15 cellular contexts compared by ENCODE assay signal in the genomic region with DNA sequence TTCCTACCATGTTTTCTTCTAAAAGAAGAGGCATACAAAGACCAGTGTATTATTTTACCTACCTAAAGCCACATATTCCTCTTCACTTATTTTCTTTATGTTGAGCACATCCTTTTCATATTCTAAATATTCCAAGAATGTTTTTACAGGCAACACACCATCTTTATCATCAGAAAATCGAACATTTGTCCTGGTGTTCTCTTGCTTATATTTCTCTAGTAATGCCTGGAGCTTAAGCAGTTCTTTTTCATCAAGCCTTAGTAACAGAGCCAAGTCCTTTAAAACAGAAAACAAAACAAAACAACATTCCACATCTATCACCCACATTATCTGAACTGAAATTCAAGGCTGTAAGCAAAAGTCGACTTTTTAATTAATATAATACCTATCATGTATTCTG.
"Had no signal": no experiment of that assay in that cellular context is flagged by ENCODE, and none has a peak within 500 bp of the region (broad histone marks: within the 10 kb centered on the region; RNA-seq: fewer than 3 reads in every experiment).

No MANE protein-coding gene starts in this region.

- H3K4me1 ChIP-seq: right lobe of liver had no signal

- H3K4me1 Mint-ChIP-seq: activated CD4-positive, alpha-beta T cell treated with anti-CD3 and anti-CD28 coated beads, Interleukin-2, amount 10 ng/mL, durations not matched to agents 7 days and 5 days; activated naive CD8-positive, alpha-beta T cell treated with anti-CD3 and anti-CD28 coated beads, Interleukin-2, amount 10 ng/mL, durations not matched to agents 7 days and 5 days; stimulated activated naive CD8-positive, alpha-beta T cell treated with anti-CD3 and anti-CD28 coated beads, Interleukin-15, amount 100 ng/mL, for 72 hours had no signal

- H3K27me3 Mint-ChIP-seq: activated CD4-positive, alpha-beta T cell treated with anti-CD3 and anti-CD28 coated beads, Interleukin-2, amount 10 ng/mL, durations not matched to agents 7 days and 5 days; activated naive CD8-positive, alpha-beta T cell treated with anti-CD3 and anti-CD28 coated beads, Interleukin-2, amount 10 ng/mL, durations not matched to agents 7 days and 5 days; stimulated activated naive CD8-positive, alpha-beta T cell treated with anti-CD3 and anti-CD28 coated beads, Interleukin-15, amount 100 ng/mL, for 72 hours; type B pancreatic cell had no signal

- H3K4me3 Mint-ChIP-seq: activated CD4-positive, alpha-beta T cell treated with anti-CD3 and anti-CD28 coated beads, Interleukin-2, amount 10 ng/mL, durations not matched to agents 7 days and 5 days; activated naive CD8-positive, alpha-beta T cell treated with anti-CD3 and anti-CD28 coated beads, Interleukin-2, amount 10 ng/mL, durations not matched to agents 7 days and 5 days; stimulated activated naive CD8-positive, alpha-beta T cell treated with anti-CD3 and anti-CD28 coated beads, Interleukin-15, amount 100 ng/mL, for 72 hours; T-helper 2 cell treated with Interferon-gamma antibody and Interleukin-4, amounts not matched to agents 5 μg/mL and 100 μg/mL, for 36 hours; type B pancreatic cell had no signal

- H3K9me3 ChIP-seq: right lobe of liver had no signal

- H3K27me3 ChIP-seq: cardiac muscle cell, right lobe of liver had no signal

- ATAC-seq: esophagus mucosa; left ventricle myocardium superior; right lobe of liver; stimulated activated naive CD8-positive, alpha-beta T cell treated with anti-CD3 and anti-CD28 coated beads, Interleukin-15, amount 100 ng/mL, for 72 hours had no signal

- H3K27ac ChIP-seq: cardiac muscle cell, right lobe of liver had no signal

- H3K4me3 ChIP-seq: cardiac muscle cell, right lobe of liver had no signal

- DNase-seq: activated CD4-positive, alpha-beta T cell treated with anti-CD3 and anti-CD28 coated beads, Interleukin-2, amount 10 ng/mL, durations not matched to agents 7 days and 5 days; activated naive CD4-positive, alpha-beta T cell; activated naive CD8-positive, alpha-beta T cell treated with anti-CD3 and anti-CD28 coated beads, Interleukin-2, amount 10 ng/mL, durations not matched to agents 7 days and 5 days; anterior cingulate cortex; hippocampal formation; kidney; left ventricle myocardium superior; mesenchymal stem cell; right lobe of liver; stimulated activated CD4-positive, alpha-beta T cell treated with anti-CD3 and anti-CD28 coated beads, Interleukin-1b, Interleukin-23, amount 100 ng/mL, for 48 hours; stimulated activated naive CD8-positive, alpha-beta T cell treated with anti-CD3 and anti-CD28 coated beads, Interleukin-15, amount 100 ng/mL, for 72 hours had no signal

- H3K9me3 Mint-ChIP-seq: activated CD4-positive, alpha-beta T cell treated with anti-CD3 and anti-CD28 coated beads, Interleukin-2, amount 10 ng/mL, durations not matched to agents 7 days and 5 days; activated naive CD8-positive, alpha-beta T cell treated with anti-CD3 and anti-CD28 coated beads, Interleukin-2, amount 10 ng/mL, durations not matched to agents 7 days and 5 days; stimulated activated naive CD8-positive, alpha-beta T cell treated with anti-CD3 and anti-CD28 coated beads, Interleukin-15, amount 100 ng/mL, for 72 hours; T-helper 2 cell treated with Interferon-gamma antibody and Interleukin-4, amounts not matched to agents 5 μg/mL and 100 μg/mL, for 36 hours; type B pancreatic cell had no signal

- H3K27ac Mint-ChIP-seq: activated CD4-positive, alpha-beta T cell treated with anti-CD3 and anti-CD28 coated beads, Interleukin-2, amount 10 ng/mL, durations not matched to agents 7 days and 5 days; activated naive CD8-positive, alpha-beta T cell treated with anti-CD3 and anti-CD28 coated beads, Interleukin-2, amount 10 ng/mL, durations not matched to agents 7 days and 5 days; T-helper 2 cell treated with Interferon-gamma antibody and Interleukin-4, amounts not matched to agents 5 μg/mL and 100 μg/mL, for 36 hours; type B pancreatic cell had no signal
